Comparison of ENCODE assay signal across 17 cellular contexts in the genomic region with DNA sequence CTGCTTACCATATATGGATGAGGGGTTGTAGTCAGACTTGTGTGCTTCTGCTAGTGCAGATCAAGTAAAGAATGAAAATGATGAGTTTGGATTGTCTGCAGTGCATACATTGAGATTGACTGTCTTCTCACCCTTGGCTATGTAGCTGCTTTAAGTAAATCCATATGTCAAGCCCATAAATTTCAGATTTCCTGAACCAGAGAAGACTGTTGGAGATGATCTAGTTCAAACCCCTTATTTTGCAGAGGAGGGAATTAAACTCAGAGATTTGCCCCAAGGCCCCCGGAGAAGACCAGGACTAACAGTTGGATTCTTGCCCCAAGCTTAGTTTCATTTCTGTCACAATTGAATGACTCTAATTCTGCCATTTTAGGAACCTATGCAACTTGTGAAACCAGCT.
DNase-seq lines count a peak whose midpoint lies in the region; ATAC-seq and TF ChIP-seq lines count a peak whose summit lies in the region.
"Had no signal": no experiment of that assay in that cellular context is flagged by ENCODE, and none has a peak within 500 bp of the region (broad histone marks: within the 10 kb centered on the region; RNA-seq: fewer than 3 reads in every experiment).

No MANE protein-coding gene starts in this region.

- H3K4me3 ChIP-seq in A673 (ENCODE audit: low read depth, low read length, poor library complexity, severe bottlenecking) (no peak overlapping the region), PC-3 (ENCODE audit: low read length) (no peak overlapping the region), uterus (no peak overlapping the region)
- no peak overlapping the region for H3K4me3 ChIP-seq in BLaER1 treated with 17β-estradiol and CSF1 and Interleukin-3, amounts not matched to agents 10 nM and 100 nM
- H3K4me3 ChIP-seq: A549, HAP-1 had no signal

- H3K4me2 ChIP-seq in BLaER1 treated with 17β-estradiol and CSF1 and Interleukin-3, amounts not matched to agents 10 nM and 100 nM, result peak overlapping the region in 9 of 11 experiments; percentile 1 to 49 (median 21); a peak in 12 of 22 replicates
- H3K4me2 ChIP-seq in PC-3 (ENCODE audit: low read length), result no peak overlapping the region
- H3K4me2 ChIP-seq: A549 had no signal

- no peak overlapping the region for H2AFZ ChIP-seq in PC-3 (ENCODE audit: low read length)

- H3K4me1 Mint-ChIP-seq in nephron progenitor cell, result peaks cover 23% of the 10 kb centered on the region
- H3K4me1 Mint-ChIP-seq: CD8-positive, alpha-beta memory T cell had no signal

- TF ChIP-seq CTCF in A673 (conservative IDR thresholded peaks at IDR 0.05; ENCODE audit: low read depth, low read length) (no peak), PC-3 (conservative IDR thresholded peaks at IDR 0.05; ENCODE audit: low read depth, low read length) (no peak), nephron progenitor cell (IDR thresholded peaks at IDR 0.05) (no peak), uterus (IDR thresholded peaks at IDR 0.05) (no peak)

- peaks cover 7% of the 10 kb centered on the region for H3K9me3 Mint-ChIP-seq in nephron progenitor cell
- H3K9me3 Mint-ChIP-seq: CD4-positive, alpha-beta T cell had no signal

- no peak overlapping the region for H3K27ac ChIP-seq in A673 (ENCODE audit: low read depth, low read length, poor library complexity, severe bottlenecking)
- H3K27ac ChIP-seq in BLaER1 treated with 17β-estradiol and CSF1 and Interleukin-3, amounts not matched to agents 10 nM and 100 nM, result peak overlapping the region in 2 of 11 experiments; percentile 22 to 29; a peak in 1 of 22 replicates
- H3K27ac ChIP-seq in PC-3 (ENCODE audit: low read length), result peak overlapping the region; percentile 50
- no peak overlapping the region for H3K27ac ChIP-seq in uterus
- H3K27ac ChIP-seq: A549 had no signal

- no peak for ATAC-seq in PC-3
- ATAC-seq: A549 had no signal

- H3K36me3 ChIP-seq in A673 (ENCODE audit: insufficient read depth, low read length, poor library complexity, severe bottlenecking), result no peaks in the 10 kb centered on the region
- H3K36me3 ChIP-seq in BLaER1 treated with 17β-estradiol and CSF1 and Interleukin-3, amounts not matched to agents 10 nM and 100 nM, result no peaks in the 10 kb centered on the region
- no peaks in the 10 kb centered on the region for H3K36me3 ChIP-seq in PC-3 (ENCODE audit: low read depth, low read length)
- H3K36me3 ChIP-seq in uterus, result no peaks in the 10 kb centered on the region
- H3K36me3 ChIP-seq: HAP-1 had no signal

- H3K9me3 ChIP-seq in A673 (ENCODE audit: low read depth, low read length, poor library complexity, severe bottlenecking) (no peaks in the 10 kb centered on the region), PC-3 (ENCODE audit: low read length) (no peaks in the 10 kb centered on the region), uterus (no peaks in the 10 kb centered on the region)
- peaks cover 0 to 12% (median 9%) of the 10 kb centered on the region in 11 experiments; a peak in 10 of 22 replicates for H3K9me3 ChIP-seq in BLaER1 treated with 17β-estradiol and CSF1 and Interleukin-3, amounts not matched to agents 10 nM and 100 nM (replicated peaks in 1 of 11)
- H3K9me3 ChIP-seq: A549, HAP-1 had no signal

- H3K27me3 ChIP-seq in A673 (replicated peaks; ENCODE audit: insufficient read depth, low read depth, low read length, poor library complexity), result no peaks in the 10 kb centered on the region
- H3K27me3 ChIP-seq in BLaER1 treated with 17β-estradiol and CSF1 and Interleukin-3, amounts not matched to agents 10 nM and 100 nM, result no peaks in the 10 kb centered on the region
- H3K27me3 ChIP-seq in PC-3 (ENCODE audit: low read length), result no peaks in the 10 kb centered on the region
- H3K27me3 ChIP-seq in uterus, result no peaks in the 10 kb centered on the region

- CTCF ChIA-PET in A673 (lab: Charles Lee) (no interaction called here), PC-3 (lab: Charles Lee) (no interaction called here)

- peaks cover 0 to 7% (median 0%) of the 10 kb centered on the region in 11 experiments; a peak in 2 of 22 replicates for H4K20me1 ChIP-seq in BLaER1 treated with 17β-estradiol and CSF1 and Interleukin-3, amounts not matched to agents 10 nM and 100 nM
- no peaks in the 10 kb centered on the region for H4K20me1 ChIP-seq in PC-3 (ENCODE audit: low read length)

- intact Hi-C loops in A673 (cut with micrococcal nuclease; ENCODE audit: unreplicated experiment), result no loop called here
- intact Hi-C loops in PC-3 (cut with micrococcal nuclease), result loop anchor here (2.0 kb wide), 2 partner anchors 19 to 67 kb away; partner anchors contain the start of gene PKIB
- intact Hi-C loops in uterus (cut with DNase I; ENCODE audit: low total_unique reads), result no loop called here

- DNase-seq in A673 (ENCODE audit: low spot score), result peak; percentile 37
- DNase-seq in PC-3, result no peak
- no peak for DNase-seq in nephron progenitor cell
- DNase-seq in SHP77 (lab: John Stamatoyannopoulos, UW), result no peak
- DNase-seq in activated CD4-positive, alpha-beta T cell treated with anti-CD3 and anti-CD28 coated beads for 4 hours, result no peak
- DNase-seq in uterus, result no peak
- DNase-seq: 8988T; CD4-positive, alpha-beta T cell; CD8-positive, alpha-beta memory T cell; DMS 273 treated with DMSO at 0.1 percent for 48 hours; DMS79; GF-D8; GOT3 had no signal

- peaks cover 3% of the 10 kb centered on the region for H3K27me3 Mint-ChIP-seq in nephron progenitor cell (ENCODE audit: low read depth, poor library complexity)
- H3K27me3 Mint-ChIP-seq: CD4-positive, alpha-beta T cell; CD8-positive, alpha-beta memory T cell had no signal

- peaks cover 31% of the 10 kb centered on the region for H3K36me3 Mint-ChIP-seq in nephron progenitor cell (ENCODE audit: low read depth)
- H3K36me3 Mint-ChIP-seq: CD14-positive monocyte had no signal

- H3K27ac Mint-ChIP-seq in nephron progenitor cell, result peak overlapping the region; percentile 47
- H3K27ac Mint-ChIP-seq: CD4-positive, alpha-beta T cell; CD8-positive, alpha-beta memory T cell had no signal

- peaks cover 3% of the 10 kb centered on the region for H3K4me1 ChIP-seq in A673 (ENCODE audit: insufficient read depth, low read length, poor library complexity, severe bottlenecking)
- peaks cover 14 to 21% (median 19%) of the 10 kb centered on the region in 10 experiments; a peak in 18 of 20 replicates for H3K4me1 ChIP-seq in BLaER1 treated with 17β-estradiol and CSF1 and Interleukin-3, amounts not matched to agents 10 nM and 100 nM
- peaks cover 13% of the 10 kb centered on the region for H3K4me1 ChIP-seq in PC-3 (ENCODE audit: insufficient read depth, low read length)
- no peaks in the 10 kb centered on the region for H3K4me1 ChIP-seq in uterus
- H3K4me1 ChIP-seq: A549, HAP-1 had no signal

- no TSS peak for BruUV-seq in A673 (replicated peaks; lab: Mats Ljungman, UMichigan)
- no TSS peak for BruUV-seq in PC-3 (replicated peaks; lab: Mats Ljungman, UMichigan)

- no peak for TF ChIP-seq POLR2A in uterus (IDR thresholded peaks at IDR 0.05)

- no peaks in the 10 kb centered on the region for H3F3A ChIP-seq in PC-3 (ENCODE audit: low read length, unreplicated experiment)

- POLR2A ChIA-PET in A673 (lab: Charles Lee; ENCODE audit: low non-redundant PET) (no interaction called here), PC-3 (lab: Charles Lee; ENCODE audit: unreplicated experiment) (interaction anchor here (0.6 to 1.5 kb wide), 2 partner anchors 31 to 67 kb away, joined by 4 to 5 read pairs; partner anchors contain the start of gene PKIB)

- H3K79me2 ChIP-seq in PC-3 (ENCODE audit: low read length), result no peaks in the 10 kb centered on the region

- H3K9me2 ChIP-seq in PC-3 (replicated peaks; ENCODE audit: low read length), result no peaks in the 10 kb centered on the region

- no peak overlapping the region for H3K9ac ChIP-seq in BLaER1 treated with 17β-estradiol and CSF1 and Interleukin-3, amounts not matched to agents 10 nM and 100 nM
- H3K9ac ChIP-seq in PC-3 (ENCODE audit: low read length), result no peak overlapping the region

- H3K4me3 Mint-ChIP-seq in nephron progenitor cell, result no peak overlapping the region
- H3K4me3 Mint-ChIP-seq: CD14-positive monocyte; CD4-positive, alpha-beta T cell; CD8-positive, alpha-beta memory T cell had no signal
